In the genomic region with DNA sequence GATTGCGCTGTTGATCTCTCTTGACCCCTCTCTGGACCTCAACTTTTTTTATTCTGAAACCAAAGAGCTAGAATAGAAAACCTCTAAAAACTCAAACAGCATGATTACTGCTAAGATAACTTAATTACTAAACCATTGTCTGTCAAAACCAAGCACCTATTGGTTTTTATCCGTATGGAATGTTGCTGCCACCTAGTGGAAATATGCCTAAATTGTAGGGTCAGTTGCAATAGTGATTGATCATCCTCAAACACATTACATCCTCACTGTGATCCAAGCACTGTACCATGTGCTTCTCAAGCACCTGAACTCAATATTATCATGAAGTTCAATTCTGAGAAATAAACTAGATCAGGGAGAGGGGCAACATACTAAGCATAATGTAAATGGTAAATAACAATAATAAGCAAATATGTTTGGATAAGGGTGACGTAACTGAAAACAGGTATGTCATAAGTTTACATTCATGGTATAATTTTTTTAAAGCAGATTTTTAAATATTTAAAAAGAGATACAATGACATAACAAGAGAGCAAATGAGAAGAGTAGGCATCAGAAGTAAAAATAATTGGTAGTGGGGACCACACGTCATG, we compare ENCODE assay signal across 8 cellular contexts. TPM values are rescaled to one million over a fixed set of nuclear protein-coding genes. Genes with fewer than 3 reads are reported as not detected.
DNase-seq lines count a peak whose midpoint lies in the region; TF ChIP-seq lines count a peak whose summit lies in the region.

No MANE protein-coding gene starts in this region.

- DNase-seq in A172 (ENCODE audit: low spot score) (peak; percentile 35), EH (ENCODE audit: low read depth) (peak; percentile 41), HCEC 1CT (peak; percentile 39), MV-4-11 (lab: John Stamatoyannopoulos, UW) (peak; percentile 60), T-helper 1 cell (peak in 4 of 5 donors; percentile 3 to 48 (median 29)), erythroblast (lab: John Stamatoyannopoulos, UW) (peak; percentile 43 to 65), pons (ENCODE audit: low spot score) (peak; percentile 55), C1 segment of cervical spinal cord (lab: John Stamatoyannopoulos, UW) (no peak)

- TF ChIP-seq POLR2A in erythroblast (IDR thresholded peaks at IDR 0.05; ENCODE audit: low read length): no peak

RNA-seq across cellular contexts. Expression of gene OR5A2, which starts 3.8 kb away (rescaled TPM):
- not detected in 2 replicates for total RNA-seq in A172 (2014; rRNA removed; shearing (Covaris generic))

RNA-seq across cellular contexts. Expression of gene OR5A1, which starts 6.2 kb away (rescaled TPM):
- not detected in 2 replicates for total RNA-seq in A172 (2014; rRNA removed; shearing (Covaris generic))

RNA-seq across cellular contexts. Expression of gene OR4D6, which starts 26.7 kb away (rescaled TPM):
- total RNA-seq in A172 (2014; rRNA removed; shearing (Covaris generic)): not detected in 2 replicates

RNA-seq across cellular contexts. Expression of gene OR4D10, which starts 43.1 kb away (rescaled TPM):
- total RNA-seq in A172 (2014; rRNA removed; shearing (Covaris generic)): not detected in 2 replicates

Comparison
In these comparisons a context has a peak if more than half of its experiments do, and no peak if none do; other contexts are left out.
1. DNase-seq: peak in A172 (single experiment), EH (single experiment), HCEC 1CT (single experiment), MV-4-11 (single experiment), T-helper 1 cell (4 of 5), erythroblast (2 of 2) and pons (single experiment); none in C1 segment of cervical spinal cord (0 of 14).